Comparison of ENCODE assay signal across 17 cellular contexts in genomic region chr12:62957233-62957953, GRCh38. TPM values are rescaled to one million over a fixed set of nuclear protein-coding genes. Genes with fewer than 3 reads are reported as not detected.
DNase-seq lines count a peak whose midpoint lies in the region; ATAC-seq and TF ChIP-seq lines count a peak whose summit lies in the region.
"Had no signal": no experiment of that assay in that cellular context is flagged by ENCODE, and none has a peak within 500 bp of the region (broad histone marks: within the 10 kb centered on the region; RNA-seq: fewer than 3 reads in every experiment).

No MANE protein-coding gene starts in this region.

- H3K4me2 ChIP-seq in KMS-11: peak overlapping the region; percentile 23

- H2AFZ ChIP-seq in KMS-11 (ENCODE audit: low read depth): peak overlapping the region; percentile 4; the same call in 1 of the 2 replicates

- no peak overlapping the region for H3K9ac ChIP-seq in KMS-11

- no peak overlapping the region for H3K27ac Mint-ChIP-seq in natural killer cell
- H3K27ac Mint-ChIP-seq: activated T-cell treated with anti-CD3 and anti-CD28 coated beads, Interleukin-2, amount 50 U/mL, for 24 hours had no signal

- no peaks in the 10 kb centered on the region for H3K36me3 Mint-ChIP-seq in natural killer cell

- peak; percentile 69 to 87 (median 84) for ATAC-seq in right lobe of liver
- ATAC-seq in natural killer cell: no peak
- ATAC-seq: foreskin keratinocyte, lower lobe of right lung, right cardiac atrium had no signal

- peak; percentile 42 to 44 for DNase-seq in cardiac fibroblast (ENCODE audit: low read depth in 2 of 2)
- no peak for DNase-seq in right lobe of liver
- no peak for DNase-seq in natural killer cell
- DNase-seq in tibial artery: no peak
- no peak for DNase-seq in caudate nucleus (lab: John Stamatoyannopoulos, UW)
- DNase-seq in NCI-H748 (lab: John Stamatoyannopoulos, UW; ENCODE audit: unreplicated experiment): no peak
- DNase-seq: activated CD4-positive, CD25-positive, alpha-beta regulatory T cell; activated T-cell treated with anti-CD3 and anti-CD28 coated beads, Interleukin-2, amount 50 U/mL, for 24 hours; foreskin keratinocyte; lower lobe of right lung; NCI-H226; right cardiac atrium; SHP77; trophoblast cell had no signal

- no peaks in the 10 kb centered on the region for H3K4me1 Mint-ChIP-seq in natural killer cell
- H3K4me1 Mint-ChIP-seq: central memory CD8-positive, alpha-beta T cell had no signal

- H3K27me3 Mint-ChIP-seq in natural killer cell (ENCODE audit: low read depth in 2 of 2): no peaks in the 10 kb centered on the region

- H3K79me2 ChIP-seq in KMS-11 (ENCODE audit: insufficient read depth, low read depth): no peaks in the 10 kb centered on the region

- H3K4me3 ChIP-seq in KMS-11 (IDR thresholded peaks at IDR 0.05; ENCODE audit: insufficient read depth, low read depth, low read length): no peak overlapping the region
- no peak overlapping the region for H3K4me3 ChIP-seq in cardiac fibroblast (replicated peaks in 1 of 2; ENCODE audit: low read depth in 2 of 2, low read length in 2 of 2)
- no peak overlapping the region for H3K4me3 ChIP-seq in right lobe of liver
- no peak overlapping the region for H3K4me3 ChIP-seq in tibial artery
- H3K4me3 ChIP-seq: lower lobe of right lung had no signal

- no peaks in the 10 kb centered on the region for H4K20me1 ChIP-seq in KMS-11 (ENCODE audit: insufficient read depth)

- H3K27me3 ChIP-seq in KMS-11 (ENCODE audit: insufficient read depth, low read depth) (no peaks in the 10 kb centered on the region), right lobe of liver (no peaks in the 10 kb centered on the region), tibial artery (no peaks in the 10 kb centered on the region)

- H3K36me3 ChIP-seq in KMS-11 (ENCODE audit: insufficient read depth) (no peaks in the 10 kb centered on the region), right lobe of liver (no peaks in the 10 kb centered on the region), tibial artery (no peaks in the 10 kb centered on the region)
- H3K36me3 ChIP-seq: lower lobe of right lung had no signal

- H3K27ac ChIP-seq in C4-2B (peak overlapping the region; percentile 69; the same call in 1 of the 2 replicates), KMS-11 (peak overlapping the region; percentile 14; the same call in 1 of the 2 replicates), right lobe of liver (no peak overlapping the region), tibial artery (no peak overlapping the region), caudate nucleus (ENCODE audit: low read depth, low read length) (no peak overlapping the region)
- H3K27ac ChIP-seq: foreskin keratinocyte, lower lobe of right lung had no signal

- peaks cover 0 to 4% of the 10 kb centered on the region in 2 donors for H3K9me3 Mint-ChIP-seq in natural killer cell
- H3K9me3 Mint-ChIP-seq: activated T-cell treated with anti-CD3 and anti-CD28 coated beads, Interleukin-2, amount 50 U/mL, for 24 hours had no signal

- H3K9me3 ChIP-seq in right lobe of liver (no peaks in the 10 kb centered on the region), tibial artery (no peaks in the 10 kb centered on the region)
- H3K9me3 ChIP-seq: lower lobe of right lung had no signal

- no peak for TF ChIP-seq POLR2A in right lobe of liver (IDR thresholded peaks at IDR 0.05)

- peaks cover 35% of the 10 kb centered on the region for H3K4me1 ChIP-seq in KMS-11 (ENCODE audit: low read depth, poor library complexity, severe bottlenecking)
- peaks cover 0 to 16% (median 4%) of the 10 kb centered on the region in 4 donors for H3K4me1 ChIP-seq in right lobe of liver
- no peaks in the 10 kb centered on the region for H3K4me1 ChIP-seq in tibial artery
- H3K4me1 ChIP-seq: foreskin keratinocyte, lower lobe of right lung had no signal

- no peak overlapping the region for H3K4me3 Mint-ChIP-seq in natural killer cell
- H3K4me3 Mint-ChIP-seq: activated T-cell treated with anti-CD3 and anti-CD28 coated beads, Interleukin-2, amount 50 U/mL, for 24 hours; central memory CD8-positive, alpha-beta T cell had no signal

- intact Hi-C loops in right lobe of liver (cut with DNase I): no loop called here
- intact Hi-C loops in natural killer cell (cut with micrococcal nuclease): no loop called here
- intact Hi-C loops in tibial artery (cut with DNase I; ENCODE audit: low total_unique reads): no loop called here

- WGBS in right lobe of liver (ENCODE audit: insufficient coverage, low coverage, low lambda C conversion rate, missing lambda C conversion rate): 47% methylated on average over 2 of the region's 2 CpGs

- TF ChIP-seq CTCF in C4-2B (conservative IDR thresholded peaks at IDR 0.05) (no peak), KMS-11 (conservative IDR thresholded peaks at IDR 0.05; ENCODE audit: low read depth, low read length) (no peak), cardiac fibroblast (IDR thresholded peaks at IDR 0.05; ENCODE audit: low read depth, low read length) (no peak), right lobe of liver (IDR thresholded peaks at IDR 0.05) (no peak), natural killer cell (IDR thresholded peaks at IDR 0.05) (no peak), tibial artery (IDR thresholded peaks at IDR 0.05) (no peak)

RNA-seq across cellular contexts. Expression of gene PPM1H, which starts 22.4 kb away (rescaled TPM):
- total RNA-seq in right lobe of liver (1 to 10 TPM; 3.8 to 9.2 (median 6.5) TPM), natural killer cell (1 to 10 TPM in 1 of 3 donors, under 1 TPM in 2; 0.18 to 2.1 (median 0.40) TPM)
- total RNA-seq: foreskin keratinocyte had no signal

Comparison
In these comparisons a context has a peak if more than half of its experiments do, and no peak if none do; other contexts are left out.
1. H3K27ac ChIP-seq: peak in C4-2B (single experiment) and KMS-11 (single experiment); none in right lobe of liver (0 of 3), tibial artery (0 of 2) and caudate nucleus (single experiment).
2. DNase-seq: peak in cardiac fibroblast (2 of 2); none in right lobe of liver (0 of 3), natural killer cell (single experiment), tibial artery (0 of 2), caudate nucleus (0 of 61) and NCI-H748 (single experiment).
3. ATAC-seq: peak in right lobe of liver (4 of 4); none in natural killer cell (0 of 3).